8 cellular contexts compared by ENCODE assay signal in genomic region chr15:70099966-70100494, GRCh38. TPM values are rescaled to one million over a fixed set of nuclear protein-coding genes. Genes with fewer than 3 reads are reported as not detected.
DNase-seq lines count a peak whose midpoint lies in the region; ATAC-seq, FAIRE-seq and TF ChIP-seq lines count a peak whose summit lies in the region.

No MANE protein-coding gene starts in this region.

- no peaks in the 10 kb centered on the region for H3K27me3 ChIP-seq in left lung

- peaks cover 32 to 65% of the 10 kb centered on the region in 2 donors for H3K4me1 ChIP-seq in left lung

- no peaks in the 10 kb centered on the region for H3K9me3 ChIP-seq in left lung

- no peak for TF ChIP-seq CTCF in Calu3 (IDR thresholded peaks at IDR 0.05; ENCODE audit: unreplicated experiment)
- no peak for TF ChIP-seq CTCF in left lung (IDR thresholded peaks at IDR 0.05)
- TF ChIP-seq CTCF in type B pancreatic cell (conservative IDR thresholded peaks at IDR 0.05): no peak

- no TSS peak for BruUV-seq in Calu3 (replicated peaks; lab: Mats Ljungman, UMichigan)

- no peaks in the 10 kb centered on the region for H3K36me3 ChIP-seq in left lung

- H3K36me3 Mint-ChIP-seq in Calu3 (ENCODE audit: insufficient read depth, unreplicated experiment) (peaks cover 57% of the 10 kb centered on the region), type B pancreatic cell (peaks cover under 1% of the 10 kb centered on the region)
- peaks cover 11% of the 10 kb centered on the region for H3K36me3 Mint-ChIP-seq in activated naive CD4-positive, alpha-beta T cell treated with anti-CD3 and anti-CD28 coated beads, Interleukin-2, amount 10 ng/mL, durations not matched to agents 7 days and 5 days

- FAIRE-seq in RCC 7860 (lab: Jason Lieb, UNC): no peak

- H3K9me3 Mint-ChIP-seq in Calu3 (ENCODE audit: low read depth, unreplicated experiment): no peaks in the 10 kb centered on the region
- no peaks in the 10 kb centered on the region for H3K9me3 Mint-ChIP-seq in activated naive CD4-positive, alpha-beta T cell treated with anti-CD3 and anti-CD28 coated beads, Interleukin-2, amount 10 ng/mL, durations not matched to agents 7 days and 5 days
- H3K9me3 Mint-ChIP-seq in type B pancreatic cell: no peaks in the 10 kb centered on the region

- H3K4me3 ChIP-seq in left lung: peak overlapping the region; percentile 5 to 33

- peak overlapping the region in 1 of 2 donors; percentile 94 for H3K27ac ChIP-seq in left lung
- no peak overlapping the region for H3K27ac ChIP-seq in caudate nucleus (ENCODE audit: low read depth, low read length)

- H3K27me3 Mint-ChIP-seq in Calu3 (ENCODE audit: unreplicated experiment): peaks cover 8% of the 10 kb centered on the region
- H3K27me3 Mint-ChIP-seq in activated naive CD4-positive, alpha-beta T cell treated with anti-CD3 and anti-CD28 coated beads, Interleukin-2, amount 10 ng/mL, durations not matched to agents 7 days and 5 days: peaks cover 55% of the 10 kb centered on the region
- peaks cover 25% of the 10 kb centered on the region for H3K27me3 Mint-ChIP-seq in type B pancreatic cell

- H3K4me1 Mint-ChIP-seq in Calu3 (ENCODE audit: low read depth, unreplicated experiment) (peaks cover 23% of the 10 kb centered on the region), type B pancreatic cell (ENCODE audit: unreplicated experiment) (peaks cover 19% of the 10 kb centered on the region)
- peaks cover 57% of the 10 kb centered on the region for H3K4me1 Mint-ChIP-seq in activated naive CD4-positive, alpha-beta T cell treated with anti-CD3 and anti-CD28 coated beads, Interleukin-2, amount 10 ng/mL, durations not matched to agents 7 days and 5 days

- DNase-seq in Calu3 (no peak), M059J (ENCODE audit: low read depth) (peak; percentile 21), left lung (no peak), type B pancreatic cell (ENCODE audit: extremely low spot score, unreplicated experiment) (no peak), caudate nucleus (lab: John Stamatoyannopoulos, UW) (no peak), RCC 7860 (ENCODE audit: low spot score) (no peak)
- peak; percentile 47 for DNase-seq in activated naive CD4-positive, alpha-beta T cell treated with anti-CD3 and anti-CD28 coated beads, Interleukin-2, amount 10 ng/mL, durations not matched to agents 7 days and 5 days

- intact Hi-C loops in Calu3 (cut with micrococcal nuclease; ENCODE audit: unreplicated experiment) (loop anchor here (5.0 to 10.0 kb wide), 6 partner anchors 262 to 623 kb away; no protein-coding TSS in a partner anchor), left lung (cut with DNase I) (no loop called here)

- H3K27ac Mint-ChIP-seq in Calu3 (ENCODE audit: unreplicated experiment): peak overlapping the region; percentile 90
- peak overlapping the region; percentile 99 for H3K27ac Mint-ChIP-seq in activated naive CD4-positive, alpha-beta T cell treated with anti-CD3 and anti-CD28 coated beads, Interleukin-2, amount 10 ng/mL, durations not matched to agents 7 days and 5 days
- H3K27ac Mint-ChIP-seq in type B pancreatic cell: peak overlapping the region; percentile 100

- CTCF ChIA-PET in Calu3 (lab: Charles Lee): interaction anchor here (0.6 to 1.3 kb wide), 24 partner anchors 10 to 1020 kb away, joined by 3 to 8 read pairs (median 4); no protein-coding TSS in a partner anchor
- CTCF ChIA-PET in activated naive CD4-positive, alpha-beta T cell treated with anti-CD3 and anti-CD28 coated beads, Interleukin-2, amount 10 ng/mL, durations not matched to agents 7 days and 5 days (lab: Charles Lee): interaction anchor here (1.1 to 1.5 kb wide), 3 partner anchors 77 to 388 kb away, joined by 3 to 5 read pairs (median 4); no protein-coding TSS in a partner anchor

- ATAC-seq in left lung (no peak), HG02973 (IDR thresholded peaks at IDR 0.05; ENCODE audit: unreplicated experiment) (no peak)

- H3K4me3 Mint-ChIP-seq in Calu3 (ENCODE audit: low read depth, unreplicated experiment): peak overlapping the region; percentile 97
- peak overlapping the region; percentile 96 for H3K4me3 Mint-ChIP-seq in activated naive CD4-positive, alpha-beta T cell treated with anti-CD3 and anti-CD28 coated beads, Interleukin-2, amount 10 ng/mL, durations not matched to agents 7 days and 5 days
- H3K4me3 Mint-ChIP-seq in type B pancreatic cell: peak overlapping the region; percentile 97

RNA-seq across cellular contexts. Expression of gene TLE3, which starts 2.3 kb away (rescaled TPM):
- total RNA-seq in Calu3 (2022) (53.5 and 54.8 TPM in 2 replicates), left lung (10 to 100 TPM; 48.2 to 69.9 TPM), type B pancreatic cell (ENCODE audit: low replicate concordance) (109 and 185 TPM in 2 replicates)
- 6.4 and 15.6 TPM in 2 replicates for total RNA-seq in M059J (2014; rRNA removed; shearing (Covaris generic))

Comparison
In these comparisons a context has a peak if more than half of its experiments do, and no peak if none do; other contexts are left out.
1. DNase-seq: peak in M059J (single experiment) and activated naive CD4-positive, alpha-beta T cell treated with anti-CD3 and anti-CD28 coated beads, Interleukin-2, amount 10 ng/mL, durations not matched to agents 7 days and 5 days (single experiment); none in Calu3 (single experiment), left lung (0 of 2), type B pancreatic cell (single experiment), caudate nucleus (0 of 61) and RCC 7860 (single experiment).
2. Peak in every context shown above with its lines, with median percentiles within 50 percentile points of each other: H3K27ac Mint-ChIP-seq and H3K4me3 Mint-ChIP-seq.